21 cellular contexts compared by ENCODE assay signal in the genomic region with DNA sequence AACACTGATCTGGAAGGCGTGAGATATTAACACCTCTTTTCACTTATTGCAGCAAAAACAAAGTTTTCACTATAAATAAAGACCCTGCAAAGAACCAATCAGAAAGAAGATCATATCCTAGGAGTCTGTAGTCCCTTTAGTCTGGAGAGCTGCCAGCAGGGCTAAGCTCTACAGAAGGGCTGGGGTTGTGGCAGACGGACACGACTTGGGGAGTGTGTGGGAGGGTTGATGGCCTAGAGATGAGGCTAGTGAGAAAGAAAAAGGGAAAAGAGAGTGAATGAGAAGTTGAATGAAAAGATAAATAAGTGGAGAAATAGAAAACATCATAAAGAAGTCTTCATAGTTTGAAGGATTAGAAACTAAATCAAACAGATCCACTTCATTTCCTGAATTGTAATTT. TPM values are rescaled to one million over a fixed set of nuclear protein-coding genes. Genes with fewer than 3 reads are reported as not detected.
DNase-seq lines count a peak whose midpoint lies in the region; ATAC-seq and TF ChIP-seq lines count a peak whose summit lies in the region.
"Had no signal": no experiment of that assay in that cellular context is flagged by ENCODE, and none has a peak within 500 bp of the region (broad histone marks: within the 10 kb centered on the region; RNA-seq: fewer than 3 reads in every experiment).

No MANE protein-coding gene starts in this region.

- peaks cover 0 to 5% (median 0%) of the 10 kb centered on the region in 7 donors for H3K9me3 Mint-ChIP-seq in CD4-positive, CD25-positive, alpha-beta regulatory T cell
- H3K9me3 Mint-ChIP-seq in activated CD4-positive, alpha-beta memory T cell treated with anti-CD3 and anti-CD28 coated beads, Interleukin-2, amount 10 ng/mL, durations not matched to agents 7 days and 5 days: peaks cover 9% of the 10 kb centered on the region
- H3K9me3 Mint-ChIP-seq: H9 had no signal

- no peaks in the 10 kb centered on the region for H3K36me3 ChIP-seq in CD4-positive, CD25-positive, alpha-beta regulatory T cell (ENCODE audit: control insufficient read depth, insufficient read depth, low read length)
- H3K36me3 ChIP-seq: BE2C, neutrophil, thyroid gland had no signal

- H3K4me1 ChIP-seq in CD4-positive, CD25-positive, alpha-beta regulatory T cell (ENCODE audit: control insufficient read depth, insufficient read depth, low read length, poor library complexity, severe bottlenecking): peaks cover 72% of the 10 kb centered on the region
- H3K4me1 ChIP-seq: BE2C, thyroid gland had no signal

- H3K4me1 Mint-ChIP-seq in CD4-positive, CD25-positive, alpha-beta regulatory T cell: peaks cover 49 to 96% (median 82%) of the 10 kb centered on the region in 4 donors
- H3K4me1 Mint-ChIP-seq in activated CD4-positive, alpha-beta memory T cell treated with anti-CD3 and anti-CD28 coated beads, Interleukin-2, amount 10 ng/mL, durations not matched to agents 7 days and 5 days: peaks cover 70% of the 10 kb centered on the region
- H3K4me1 Mint-ChIP-seq: H9 had no signal

- peaks cover 5% of the 10 kb centered on the region for H3K36me3 Mint-ChIP-seq in CD4-positive, CD25-positive, alpha-beta regulatory T cell
- peaks cover 23% of the 10 kb centered on the region for H3K36me3 Mint-ChIP-seq in activated CD4-positive, alpha-beta memory T cell treated with anti-CD3 and anti-CD28 coated beads, Interleukin-2, amount 10 ng/mL, durations not matched to agents 7 days and 5 days (ENCODE audit: low read depth)

- H3K27me3 ChIP-seq in CD4-positive, CD25-positive, alpha-beta regulatory T cell (ENCODE audit: control insufficient read depth, insufficient read depth, low read length): no peaks in the 10 kb centered on the region
- H3K27me3 ChIP-seq in dorsolateral prefrontal cortex: peaks cover 0 to 45% (median 11%) of the 10 kb centered on the region in 45 donors
- H3K27me3 ChIP-seq: thyroid gland had no signal

- no peaks in the 10 kb centered on the region for H3K27me3 Mint-ChIP-seq in CD4-positive, CD25-positive, alpha-beta regulatory T cell
- no peaks in the 10 kb centered on the region for H3K27me3 Mint-ChIP-seq in activated CD4-positive, alpha-beta memory T cell treated with anti-CD3 and anti-CD28 coated beads, Interleukin-2, amount 10 ng/mL, durations not matched to agents 7 days and 5 days

- intact Hi-C loops in dorsolateral prefrontal cortex (cut with DNase I): no loop called here
- intact Hi-C loops in left cardiac atrium (cut with DNase I): no loop called here

- peak overlapping the region; percentile 68 for H3K4me3 ChIP-seq in CD4-positive, CD25-positive, alpha-beta regulatory T cell (ENCODE audit: low read depth, low read length)
- no peak overlapping the region for H3K4me3 ChIP-seq in dorsolateral prefrontal cortex
- H3K4me3 ChIP-seq: thyroid gland had no signal

- peak overlapping the region; percentile 95 to 99 (median 96) for H3K27ac Mint-ChIP-seq in CD4-positive, CD25-positive, alpha-beta regulatory T cell
- peak overlapping the region; percentile 47 for H3K27ac Mint-ChIP-seq in activated CD4-positive, alpha-beta memory T cell treated with anti-CD3 and anti-CD28 coated beads, Interleukin-2, amount 10 ng/mL, durations not matched to agents 7 days and 5 days
- H3K27ac Mint-ChIP-seq: H9 had no signal

- H3K27ac ChIP-seq in CD4-positive, CD25-positive, alpha-beta regulatory T cell (ENCODE audit: insufficient read depth, low read length, poor library complexity, severe bottlenecking): peak overlapping the region; percentile 89
- no peak overlapping the region for H3K27ac ChIP-seq in dorsolateral prefrontal cortex
- H3K27ac ChIP-seq: neutrophil, thyroid gland had no signal

- no peak for TF ChIP-seq CTCF in dorsolateral prefrontal cortex (IDR thresholded peaks at IDR 0.05 in 54 of 56, conservative IDR thresholded peaks at IDR 0.05 in 2 of 56; ENCODE audit: low read depth in 1 of 56, partially characterized antibody in 56 of 56)

- POLR2A ChIA-PET in activated CD4-positive, alpha-beta memory T cell treated with anti-CD3 and anti-CD28 coated beads, Interleukin-2, amount 10 ng/mL, durations not matched to agents 7 days and 5 days (lab: Charles Lee): interaction anchor here (0.9 to 8.2 kb wide), 8 partner anchors 8 to 143 kb away, joined by 3 to 141 read pairs (median 6); a partner anchor contains a TSS

- no peaks in the 10 kb centered on the region for H3K9me3 ChIP-seq in CD4-positive, CD25-positive, alpha-beta regulatory T cell (ENCODE audit: control insufficient read depth in 2 of 2, low read length in 2 of 2)
- H3K9me3 ChIP-seq: BE2C, neutrophil, thyroid gland had no signal

- CTCF ChIA-PET in activated CD4-positive, alpha-beta memory T cell treated with anti-CD3 and anti-CD28 coated beads, Interleukin-2, amount 10 ng/mL, durations not matched to agents 7 days and 5 days (lab: Charles Lee): interaction anchor here (1.8 to 2.2 kb wide), 2 partner anchors 19 to 25 kb away, joined by 6 to 9 read pairs; no protein-coding TSS in a partner anchor

- H3K4me3 Mint-ChIP-seq in CD4-positive, CD25-positive, alpha-beta regulatory T cell: peak overlapping the region; percentile 35 to 73 (median 60)
- H3K4me3 Mint-ChIP-seq in activated CD4-positive, alpha-beta memory T cell treated with anti-CD3 and anti-CD28 coated beads, Interleukin-2, amount 10 ng/mL, durations not matched to agents 7 days and 5 days: no peak overlapping the region
- H3K4me3 Mint-ChIP-seq: H9 had no signal

- no peak for DNase-seq in CD4-positive, CD25-positive, alpha-beta regulatory T cell
- DNase-seq in CMK (ENCODE audit: low read depth): peak; percentile 60
- no peak for DNase-seq in activated CD4-positive, alpha-beta memory T cell treated with anti-CD3 and anti-CD28 coated beads, Interleukin-2, amount 10 ng/mL, durations not matched to agents 7 days and 5 days
- peak; percentile 43 for DNase-seq in left kidney (ENCODE audit: low read depth, low spot score)
- DNase-seq in dorsolateral prefrontal cortex: no peak
- DNase-seq in left cardiac atrium: no peak
- DNase-seq: activated CD4-positive, CD25-positive, alpha-beta regulatory T cell treated with anti-CD3 and anti-CD28 coated beads, Interleukin-2, amount 50 U/mL, for 72 hours; activated T-cell treated with anti-CD3 and anti-CD28 coated beads, Interleukin-2, amount 50 U/mL, for 1 hour; anterior cingulate cortex; BE2C; cerebellar nuclear complex; DMS53; H9; hippocampal formation; NCI-H1694 treated with DMSO at 0.1 percent for 48 hours; NCI-H446; Right ventricle myocardium superior; thyroid gland had no signal

- no peak for ATAC-seq in CD4-positive, CD25-positive, alpha-beta regulatory T cell (ENCODE audit: low read depth in 2 of 2)
- ATAC-seq in GM21619 (IDR thresholded peaks at IDR 0.05; ENCODE audit: unreplicated experiment) (no peak), left cardiac atrium (no peak)

RNA-seq across cellular contexts. Expression of a gene that starts 8.6 kb away (rescaled TPM):
- total RNA-seq in CD4-positive, CD25-positive, alpha-beta regulatory T cell: 196 TPM
- polyA plus RNA-seq in CD4-positive, CD25-positive, alpha-beta regulatory T cell: 100 to 1,000 TPM; 348 to 554 (median 391) TPM
- total RNA-seq in activated CD4-positive, alpha-beta memory T cell treated with anti-CD3 and anti-CD28 coated beads, Interleukin-2, amount 10 ng/mL, durations not matched to agents 7 days and 5 days: 100 to 1,000 TPM; 132 to 133 TPM
- total RNA-seq in dorsolateral prefrontal cortex (1 to 10 TPM in 10 of 120 experiments, under 1 TPM in 29, not detected in 81; 0.28 to 2.7 (median 0.68) TPM), left cardiac atrium (under 1 TPM; 0.31 to 0.88 TPM)
- total RNA-seq: H9, MCF 10A had no signal

Comparison
In these comparisons a context has a peak if more than half of its experiments do, and no peak if none do; other contexts are left out.
1. DNase-seq: peak in CMK (single experiment) and left kidney (single experiment); none in CD4-positive, CD25-positive, alpha-beta regulatory T cell (0 of 3), activated CD4-positive, alpha-beta memory T cell treated with anti-CD3 and anti-CD28 coated beads, Interleukin-2, amount 10 ng/mL, durations not matched to agents 7 days and 5 days (single experiment), dorsolateral prefrontal cortex (0 of 10) and left cardiac atrium (single experiment).
2. RNA of a gene that starts 8.6 kb away (total RNA-seq): 196 TPM in CD4-positive, CD25-positive, alpha-beta regulatory T cell (single experiment) and 132 to 133 TPM in activated CD4-positive, alpha-beta memory T cell treated with anti-CD3 and anti-CD28 coated beads, Interleukin-2, amount 10 ng/mL, durations not matched to agents 7 days and 5 days; 0.31 to 0.88 TPM in left cardiac atrium and 0.28 to 2.7 TPM in dorsolateral prefrontal cortex; every median in the first group is over 10 times any median in the second.